Comparison of ENCODE assay signal across 1 cellular context in the genomic region with DNA sequence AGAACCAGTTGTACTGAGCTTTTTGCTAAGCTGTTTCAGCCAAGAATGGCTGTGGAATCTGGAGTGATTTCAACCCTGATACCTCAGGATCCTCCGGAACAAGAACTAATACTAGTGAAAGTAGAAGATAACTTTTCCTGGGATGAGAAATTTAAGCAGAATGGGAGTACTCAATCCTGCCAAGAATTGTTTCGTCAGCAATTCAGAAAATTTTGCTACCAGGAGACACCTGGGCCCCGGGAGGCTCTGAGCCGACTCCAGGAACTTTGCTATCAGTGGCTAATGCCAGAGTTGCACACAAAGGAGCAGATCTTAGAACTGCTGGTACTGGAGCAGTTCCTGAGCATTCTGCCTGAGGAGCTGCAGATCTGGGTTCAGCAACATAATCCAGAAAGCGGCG.
A peak's percentile ranks its signal among the peaks of the same experiment; 100 is the strongest.
TF ChIP-seq lines count a peak whose summit lies in the region.

No MANE protein-coding gene starts in this region.

TF ChIP-seq in K562, 482 proteins besides CTCF, POLR2A, EP300 and RAD21:
- peak; percentile 23; the same call in 1 of the 2 replicates for TF ChIP-seq C11orf30 (IDR thresholded peaks at IDR 0.05; ENCODE audit: low read depth)
- TF ChIP-seq NFRKB (IDR thresholded peaks at IDR 0.05; ENCODE audit: low read depth) = no peak
- no peak for TF ChIP-seq TRIM28 (IDR thresholded peaks at IDR 0.05)
- TF ChIP-seq NCOR1 (IDR thresholded peaks at IDR 0.05) = no peak
- TF ChIP-seq ZFPM2 (CRISPR knock-in tag; IDR thresholded peaks at IDR 0.05) = no peak
- TF ChIP-seq ZNF583 (CRISPR knock-in tag; IDR thresholded peaks at IDR 0.05) = no peak
- no peak for TF ChIP-seq ZNF253 (CRISPR knock-in tag; conservative IDR thresholded peaks at IDR 0.05)
- no peak for TF ChIP-seq RNF2 (IDR thresholded peaks at IDR 0.05)
- peak; percentile 39; the same call in 1 of the 2 replicates for TF ChIP-seq MAFK (IDR thresholded peaks at IDR 0.05; ENCODE audit: low read length)
- TF ChIP-seq ZNF41 (CRISPR knock-in tag; conservative IDR thresholded peaks at IDR 0.05) = no peak
- TF ChIP-seq ZNF212 (CRISPR knock-in tag; IDR thresholded peaks at IDR 0.05) = no peak
- peak; percentile 61 for TF ChIP-seq ZNF316 (IDR thresholded peaks at IDR 0.05)
- no peak for TF ChIP-seq ZFP1 (CRISPR knock-in tag; IDR thresholded peaks at IDR 0.05)
- no peak for TF ChIP-seq BMI1 (IDR thresholded peaks at IDR 0.05; ENCODE audit: low read length)
